ENCODE assay signal across 31 cellular contexts in genomic region chr5:151954271-151954670, GRCh38. TPM values are rescaled to one million over a fixed set of nuclear protein-coding genes. Genes with fewer than 3 reads are reported as not detected.
"Had no signal": no experiment of that assay in that cellular context is flagged by ENCODE, and none has a peak within 500 bp of the region (broad histone marks: within the 10 kb centered on the region; RNA-seq: fewer than 3 reads in every experiment).

No MANE protein-coding gene starts in this region.

- DNase-seq: dermis blood vessel endothelial cell; effector memory CD4-positive, alpha-beta T cell; foreskin fibroblast; heart left ventricle; kidney; naive B cell; ovary; posterior cingulate gyrus; psoas muscle; right cardiac atrium; sigmoid colon; stimulated activated CD4-positive, alpha-beta T cell treated with anti-CD3 and anti-CD28 coated beads, Interleukin-15, amount 100 ng/mL, for 24 hours; stimulated activated CD4-positive, alpha-beta T cell treated with anti-CD3 and anti-CD28 coated beads, Interleukin-2, amount 100 ng/mL, for 48 hours; stimulated activated naive B cell treated with anti-CD40 and anti-IgM and Interleukin-4, amounts not matched to agents 10 μg/mL and 1 μg/mL and 100 μg/mL, for 72 hours; upper lobe of left lung had no signal

- H3K4me1 ChIP-seq: gastroesophageal sphincter, heart left ventricle, psoas muscle, sigmoid colon, tibial nerve, upper lobe of left lung had no signal

- H3K4me2 ChIP-seq: hepatocyte, neural progenitor cell had no signal

- H3K27me3 Mint-ChIP-seq: stimulated activated naive CD8-positive, alpha-beta T cell treated with anti-CD3 and anti-CD28 coated beads, Interleukin-15, Interleukin-2, amounts not matched to agents 100 ng/mL and 50 ng/mL, for 24 hours had no signal

- H3K9ac ChIP-seq: neural progenitor cell had no signal

- H3K27me3 ChIP-seq: gastroesophageal sphincter, heart left ventricle, hepatocyte, ovary, sigmoid colon, tibial nerve, upper lobe of left lung had no signal

- H3K36me3 ChIP-seq: gastroesophageal sphincter, heart left ventricle, neural progenitor cell, ovary, sigmoid colon, thoracic aorta, tibial nerve, upper lobe of left lung had no signal

- H3K4me3 ChIP-seq: coronary artery, gastroesophageal sphincter, heart left ventricle, hepatocyte, lung, neural progenitor cell, ovary, psoas muscle, sigmoid colon, skin epidermis, thoracic aorta, tibial nerve, upper lobe of left lung had no signal

- H2AFZ ChIP-seq: hepatocyte, neural progenitor cell had no signal

- ATAC-seq: gastroesophageal sphincter; heart left ventricle; left lobe of liver; psoas muscle; right cardiac atrium; stimulated activated naive B cell treated with anti-CD40 and anti-IgM and Interleukin-4, amounts not matched to agents 10 μg/mL and 1 μg/mL and 100 μg/mL, for 72 hours had no signal

- H3K79me2 ChIP-seq: hepatocyte had no signal

- H3K36me3 Mint-ChIP-seq: memory B cell; naive B cell; neural progenitor cell; stimulated activated naive B cell treated with anti-CD40 and anti-IgM and Interleukin-4, amounts not matched to agents 10 μg/mL and 1 μg/mL and 100 μg/mL, for 72 hours had no signal

- H3K27ac ChIP-seq: coronary artery, gastroesophageal sphincter, heart left ventricle, hepatocyte, neural progenitor cell, ovary, psoas muscle, sigmoid colon, skin epidermis, thoracic aorta, tibial nerve, upper lobe of left lung had no signal

- H3K9me3 ChIP-seq: gastroesophageal sphincter, heart left ventricle, ovary, psoas muscle, sigmoid colon, thoracic aorta, tibial nerve, upper lobe of left lung had no signal

- H3K27ac Mint-ChIP-seq: memory B cell; naive B cell; nephron; neural progenitor cell; stimulated activated naive B cell treated with anti-CD40 and anti-IgM and Interleukin-4, amounts not matched to agents 10 μg/mL and 1 μg/mL and 100 μg/mL, for 72 hours; stimulated activated naive CD8-positive, alpha-beta T cell treated with anti-CD3 and anti-CD28 coated beads, Interleukin-15, Interleukin-2, amounts not matched to agents 100 ng/mL and 50 ng/mL, for 24 hours had no signal

- H3K4me3 Mint-ChIP-seq: memory B cell; naive B cell; nephron; neural progenitor cell; stimulated activated naive B cell treated with anti-CD40 and anti-IgM and Interleukin-4, amounts not matched to agents 10 μg/mL and 1 μg/mL and 100 μg/mL, for 72 hours; stimulated activated naive CD8-positive, alpha-beta T cell treated with anti-CD3 and anti-CD28 coated beads, Interleukin-15, Interleukin-2, amounts not matched to agents 100 ng/mL and 50 ng/mL, for 24 hours had no signal

RNA-seq across cellular contexts. Expression of gene GLRA1, which starts 29.6 kb away (rescaled TPM):
- total RNA-seq: dermis blood vessel endothelial cell, gastroesophageal sphincter, heart left ventricle, hepatocyte, kidney, left lobe of liver, liver, lung, mononuclear cell, ovary, psoas muscle, renal cortical epithelial cell, right cardiac atrium, sigmoid colon, thoracic aorta, tibial nerve, upper lobe of left lung had no signal
- polyA plus RNA-seq: esophagus, heart left ventricle, hepatocyte, liver, lung, ovary, psoas muscle, right cardiac atrium, sigmoid colon had no signal
